Comparison of ENCODE assay signal across 8 cellular contexts in genomic region chr4:125085-125820, GRCh38. TPM values are rescaled to one million over a fixed set of nuclear protein-coding genes. Genes with fewer than 3 reads are reported as not detected.
A peak's percentile ranks its signal among the peaks of the same experiment; 100 is the strongest.
DNase-seq lines count a peak whose midpoint lies in the region; ATAC-seq and TF ChIP-seq lines count a peak whose summit lies in the region.

No MANE protein-coding gene starts in this region.

- H4K91ac ChIP-seq in neuronal stem cell (ENCODE audit: low read depth, low read length, poor library complexity), result no peak overlapping the region

- peak overlapping the region; percentile 49 for H3K23ac ChIP-seq in neuronal stem cell (ENCODE audit: low read depth, low read length, poor library complexity)

- H3K18ac ChIP-seq in neuronal stem cell (ENCODE audit: low read length), result peak overlapping the region; percentile 36

- no peak overlapping the region for H3K4ac ChIP-seq in neuronal stem cell (ENCODE audit: low read length)

- H2BK120ac ChIP-seq in neuronal stem cell (ENCODE audit: low read depth, low read length), result no peak overlapping the region

- H3K9ac ChIP-seq in neuronal stem cell (ENCODE audit: low read depth, low read length, poor library complexity), result peak overlapping the region; percentile 96

- peaks cover 15 to 25% of the 10 kb centered on the region in 2 donors for H3K36me3 ChIP-seq in neuronal stem cell (replicated peaks in 1 of 2; ENCODE audit: control insufficient read depth in 2 of 2, insufficient read depth in 2 of 2, low read length in 2 of 2)

- H3K9me3 ChIP-seq in neuronal stem cell (replicated peaks in 1 of 2; ENCODE audit: control insufficient read depth in 2 of 2, insufficient read depth in 1 of 2, low read depth in 1 of 2, low read length in 2 of 2), result peaks cover 10 to 26% of the 10 kb centered on the region in 2 donors

- H2AFZ ChIP-seq in neuronal stem cell (ENCODE audit: low read length), result peak overlapping the region; percentile 91

- no peak overlapping the region for H4K8ac ChIP-seq in neuronal stem cell (ENCODE audit: low read depth, low read length)

- no peaks in the 10 kb centered on the region for H3K27me3 ChIP-seq in neuronal stem cell (ENCODE audit: control insufficient read depth in 3 of 3, insufficient read depth in 3 of 3, low read depth in 1 of 3, low read length in 3 of 3)

- H3K4me1 ChIP-seq in neuronal stem cell (ENCODE audit: control insufficient read depth in 2 of 2, insufficient read depth in 1 of 2, low read depth in 1 of 2, low read length in 2 of 2), result peaks cover 0 to 5% of the 10 kb centered on the region in 2 donors

- no peak overlapping the region for H2BK15ac ChIP-seq in neuronal stem cell (ENCODE audit: low read length)

- peaks cover 2% of the 10 kb centered on the region for H3K79me1 ChIP-seq in neuronal stem cell (ENCODE audit: low read depth, low read length)

- peak overlapping the region; percentile 89 for H3K27ac ChIP-seq in neuronal stem cell (replicated peaks; ENCODE audit: low read length)

- WGBS in neuronal stem cell (ENCODE audit: extremely low coverage in 2 of 2, insufficient read length in 2 of 2, insufficient replicate concordance in 1 of 2), 2 donors, result no CpG with 5 or more reads among the region's 34 CpGs

- ATAC-seq in GM21360 (IDR thresholded peaks at IDR 0.05; ENCODE audit: unreplicated experiment), result peak; percentile 6

- peak overlapping the region; percentile 39 for H3K14ac ChIP-seq in neuronal stem cell (ENCODE audit: low read length)

- H3K4me2 ChIP-seq in neuronal stem cell (ENCODE audit: insufficient read depth, low read length, poor library complexity, severe bottlenecking), result peak overlapping the region; percentile 82

- DNase-seq in COLO668 (lab: John Stamatoyannopoulos, UW; ENCODE audit: unreplicated experiment) (peak; percentile 71), LHCN-M2 (ENCODE audit: low read depth) (peak; percentile 26), activated T-cell treated with anti-CD3 and anti-CD28 coated beads for 48 hours (ENCODE audit: low read depth) (peak; percentile 18), foreskin fibroblast (peak; percentile 18 to 58), neuronal stem cell (ENCODE audit: low spot score) (peak; percentile 17), SKM-1 (lab: John Stamatoyannopoulos, UW; ENCODE audit: unreplicated experiment) (no peak), SKM-1 treated with dmso at 0.1 percent for 144 hours (lab: John Stamatoyannopoulos, UW; ENCODE audit: unreplicated experiment) (no peak)

- no peak overlapping the region for H2BK12ac ChIP-seq in neuronal stem cell (ENCODE audit: low read length)

- peak overlapping the region; percentile 39 for H2BK5ac ChIP-seq in neuronal stem cell (ENCODE audit: low read length)

- H3K4me3 ChIP-seq in foreskin fibroblast (ENCODE audit: low read depth in 1 of 2, low read length in 2 of 2) (peak overlapping the region; percentile 64 to 94), neuronal stem cell (ENCODE audit: low read length in 2 of 2) (peak overlapping the region; percentile 75 to 98)

- no peak for TF ChIP-seq CTCF in foreskin fibroblast (IDR thresholded peaks at IDR 0.05; ENCODE audit: low read depth, low read length)

- H2AK5ac ChIP-seq in neuronal stem cell (ENCODE audit: low read depth, low read length), result peak overlapping the region; percentile 85

RNA-seq across cellular contexts. Expression of gene ZNF718, which starts 1.0 kb away (rescaled TPM):
- total RNA-seq in LHCN-M2 (2014; rRNA removed), result 7.3 and 8.9 TPM in 2 replicates
- polyA plus RNA-seq in LHCN-M2 (2012), result 2.0 TPM
- polyA plus RNA-seq in neuronal stem cell (2013, experiment 1 of 2), result 9.3 TPM
- polyA plus RNA-seq in neuronal stem cell (2013, experiment 2 of 2), result 10.0 TPM

Comparison
In these comparisons a context has a peak if more than half of its experiments do, and no peak if none do; other contexts are left out.
1. DNase-seq: peak in COLO668 (single experiment), LHCN-M2 (single experiment), activated T-cell treated with anti-CD3 and anti-CD28 coated beads for 48 hours (single experiment), foreskin fibroblast (2 of 2) and neuronal stem cell (single experiment); none in SKM-1 (single experiment) and SKM-1 treated with dmso at 0.1 percent for 144 hours (single experiment).